ENCODE assay signal across 9 cellular contexts in genomic region chr15:70023769-70024491, GRCh38.
DNase-seq lines count a peak whose midpoint lies in the region; ATAC-seq and TF ChIP-seq lines count a peak whose summit lies in the region.
"Had no signal": no experiment of that assay in that cellular context is flagged by ENCODE, and none has a peak within 500 bp of the region (broad histone marks: within the 10 kb centered on the region; RNA-seq: fewer than 3 reads in every experiment).

No MANE protein-coding gene starts in this region.

- ATAC-seq in activated CD8-positive, alpha-beta T cell treated with anti-CD3 and anti-CD28 coated beads, Interleukin-2, amount 10 ng/mL, durations not matched to agents 7 days and 5 days: no peak
- ATAC-seq in HG02981 (IDR thresholded peaks at IDR 0.05; ENCODE audit: unreplicated experiment) (no peak), HG02571 (IDR thresholded peaks at IDR 0.05; ENCODE audit: unreplicated experiment) (no peak)

- no peaks in the 10 kb centered on the region for H3K9me3 Mint-ChIP-seq in T-helper 2 cell treated with Interferon-gamma antibody and Interleukin-4, amounts not matched to agents 5 μg/mL and 100 μg/mL, for 36 hours
- peaks cover 4% of the 10 kb centered on the region for H3K9me3 Mint-ChIP-seq in activated CD8-positive, alpha-beta T cell treated with anti-CD3 and anti-CD28 coated beads, Interleukin-2, amount 10 ng/mL, durations not matched to agents 7 days and 5 days (ENCODE audit: insufficient read depth)
- H3K9me3 Mint-ChIP-seq in type B pancreatic cell: peaks cover 13% of the 10 kb centered on the region
- H3K9me3 Mint-ChIP-seq in endothelial cell (ENCODE audit: unreplicated experiment): no peaks in the 10 kb centered on the region

- H3K36me3 Mint-ChIP-seq in T-helper 2 cell treated with Interferon-gamma antibody and Interleukin-4, amounts not matched to agents 5 μg/mL and 100 μg/mL, for 36 hours (ENCODE audit: low read depth): no peaks in the 10 kb centered on the region
- H3K36me3 Mint-ChIP-seq in activated CD8-positive, alpha-beta T cell treated with anti-CD3 and anti-CD28 coated beads, Interleukin-2, amount 10 ng/mL, durations not matched to agents 7 days and 5 days (ENCODE audit: low read depth): peaks cover 7% of the 10 kb centered on the region
- H3K36me3 Mint-ChIP-seq in type B pancreatic cell: no peaks in the 10 kb centered on the region
- H3K36me3 Mint-ChIP-seq in endothelial cell (ENCODE audit: low read depth, unreplicated experiment): peaks cover 3% of the 10 kb centered on the region

- H3K27me3 Mint-ChIP-seq in T-helper 2 cell treated with Interferon-gamma antibody and Interleukin-4, amounts not matched to agents 5 μg/mL and 100 μg/mL, for 36 hours (ENCODE audit: low read depth): peaks cover 30% of the 10 kb centered on the region
- peaks cover 12% of the 10 kb centered on the region for H3K27me3 Mint-ChIP-seq in activated CD8-positive, alpha-beta T cell treated with anti-CD3 and anti-CD28 coated beads, Interleukin-2, amount 10 ng/mL, durations not matched to agents 7 days and 5 days (ENCODE audit: low read depth)
- H3K27me3 Mint-ChIP-seq in type B pancreatic cell: peaks cover 43% of the 10 kb centered on the region
- peaks cover 6% of the 10 kb centered on the region for H3K27me3 Mint-ChIP-seq in endothelial cell (ENCODE audit: unreplicated experiment)

- H3K4me1 Mint-ChIP-seq in T-helper 2 cell treated with Interferon-gamma antibody and Interleukin-4, amounts not matched to agents 5 μg/mL and 100 μg/mL, for 36 hours (ENCODE audit: low read depth): peaks cover 18% of the 10 kb centered on the region
- H3K4me1 Mint-ChIP-seq in activated CD8-positive, alpha-beta T cell treated with anti-CD3 and anti-CD28 coated beads, Interleukin-2, amount 10 ng/mL, durations not matched to agents 7 days and 5 days (ENCODE audit: low read depth): peaks cover 31% of the 10 kb centered on the region
- H3K4me1 Mint-ChIP-seq in type B pancreatic cell (ENCODE audit: unreplicated experiment): peaks cover 18% of the 10 kb centered on the region
- H3K4me1 Mint-ChIP-seq in endothelial cell (ENCODE audit: unreplicated experiment): no peaks in the 10 kb centered on the region

- POLR2A ChIA-PET in activated CD8-positive, alpha-beta T cell treated with anti-CD3 and anti-CD28 coated beads, Interleukin-2, amount 10 ng/mL, durations not matched to agents 7 days and 5 days (lab: Charles Lee): interaction anchor here (0.8 to 0.9 kb wide), 2 partner anchors 76 to 561 kb away, joined by 3 read pairs; no protein-coding TSS in a partner anchor

- TF ChIP-seq CTCF in type B pancreatic cell (conservative IDR thresholded peaks at IDR 0.05) (no peak), endothelial cell (IDR thresholded peaks at IDR 0.05; ENCODE audit: unreplicated experiment) (no peak)

- CTCF ChIA-PET in activated CD8-positive, alpha-beta T cell treated with anti-CD3 and anti-CD28 coated beads, Interleukin-2, amount 10 ng/mL, durations not matched to agents 7 days and 5 days (lab: Charles Lee): interaction anchor here (0.7 to 1.3 kb wide), 7 partner anchors 16 to 447 kb away, joined by 3 to 7 read pairs (median 3); partner anchors contain the start of gene TLE3

- DNase-seq in T-helper 2 cell treated with Interferon-gamma antibody and Interleukin-4, amounts not matched to agents 5 μg/mL and 100 μg/mL, for 36 hours (ENCODE audit: low spot score): no peak
- no peak for DNase-seq in T-helper 2 cell
- no peak for DNase-seq in activated CD8-positive, alpha-beta T cell treated with anti-CD3 and anti-CD28 coated beads, Interleukin-2, amount 10 ng/mL, durations not matched to agents 7 days and 5 days
- DNase-seq in hepatic stellate cell (ENCODE audit: low spot score): peak; percentile 37
- DNase-seq in type B pancreatic cell (ENCODE audit: extremely low spot score, unreplicated experiment): no peak
- DNase-seq in endothelial cell (ENCODE audit: low spot score): no peak
- DNase-seq: NCI-H2171 treated with DMSO at 0.1 percent for 48 hours had no signal

- peak overlapping the region; percentile 88 for H3K27ac Mint-ChIP-seq in T-helper 2 cell treated with Interferon-gamma antibody and Interleukin-4, amounts not matched to agents 5 μg/mL and 100 μg/mL, for 36 hours
- peak overlapping the region; percentile 90 for H3K27ac Mint-ChIP-seq in activated CD8-positive, alpha-beta T cell treated with anti-CD3 and anti-CD28 coated beads, Interleukin-2, amount 10 ng/mL, durations not matched to agents 7 days and 5 days
- H3K27ac Mint-ChIP-seq in type B pancreatic cell: peak overlapping the region; percentile 14
- H3K27ac Mint-ChIP-seq in endothelial cell (ENCODE audit: unreplicated experiment): no peak overlapping the region

- no peak overlapping the region for H3K4me3 Mint-ChIP-seq in T-helper 2 cell treated with Interferon-gamma antibody and Interleukin-4, amounts not matched to agents 5 μg/mL and 100 μg/mL, for 36 hours
- no peak overlapping the region for H3K4me3 Mint-ChIP-seq in activated CD8-positive, alpha-beta T cell treated with anti-CD3 and anti-CD28 coated beads, Interleukin-2, amount 10 ng/mL, durations not matched to agents 7 days and 5 days
- H3K4me3 Mint-ChIP-seq in type B pancreatic cell (no peak overlapping the region), endothelial cell (ENCODE audit: unreplicated experiment) (no peak overlapping the region)
